In the genomic region with DNA sequence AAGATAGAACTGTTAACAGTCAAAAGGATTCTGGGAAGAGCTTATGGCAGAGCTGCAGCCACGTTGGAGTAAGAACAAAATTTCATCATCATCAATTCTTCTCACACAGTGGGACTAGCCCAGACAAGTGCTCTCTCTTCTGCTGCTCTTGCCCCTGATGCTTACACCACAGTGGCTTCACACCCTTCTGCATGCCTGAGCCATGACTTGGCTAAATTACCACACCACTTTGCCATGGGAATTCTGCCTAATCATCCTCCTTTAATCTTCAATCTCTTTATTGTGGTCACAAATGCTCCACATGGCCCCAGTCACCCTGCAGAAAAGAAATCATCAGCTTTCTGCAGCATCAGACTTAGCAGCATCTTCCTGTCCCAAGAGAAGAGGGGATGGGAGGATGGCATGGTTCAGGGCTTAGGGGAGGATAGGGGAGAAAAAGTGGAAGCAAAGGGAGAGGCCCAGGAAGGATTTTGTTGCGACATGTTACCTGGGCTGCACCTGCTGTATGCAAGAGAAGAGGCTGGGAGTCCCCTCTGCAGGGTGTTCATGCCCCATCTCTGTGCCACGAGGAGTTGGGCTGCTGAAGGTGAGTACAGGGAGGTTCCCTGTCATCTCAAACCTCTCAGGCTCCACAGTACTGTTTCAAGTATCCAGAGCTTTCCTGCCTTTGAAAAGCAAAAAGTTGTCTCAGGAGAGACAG, we compare ENCODE assay signal across 12 cellular contexts. TPM values are rescaled to one million over a fixed set of nuclear protein-coding genes. Genes with fewer than 3 reads are reported as not detected.
DNase-seq lines count a peak whose midpoint lies in the region; TF ChIP-seq lines count a peak whose summit lies in the region.
"Had no signal": no experiment of that assay in that cellular context is flagged by ENCODE, and none has a peak within 500 bp of the region (broad histone marks: within the 10 kb centered on the region; RNA-seq: fewer than 3 reads in every experiment).

No MANE protein-coding gene starts in this region.

- H3K36me3 ChIP-seq in testis (ENCODE audit: low read depth, missing control alignments) = no peaks in the 10 kb centered on the region
- H3K36me3 ChIP-seq: uterus had no signal

- H3K27me3 ChIP-seq in testis = no peaks in the 10 kb centered on the region
- H3K27me3 ChIP-seq: uterus had no signal

- H3K4me3 ChIP-seq in epithelial cell of proximal tubule (ENCODE audit: low read depth, low read length) (no peak overlapping the region), testis (no peak overlapping the region)
- H3K4me3 ChIP-seq: uterus had no signal

- no peak for TF ChIP-seq POLR2A in testis (IDR thresholded peaks at IDR 0.05)

- H3K4me1 ChIP-seq in testis = peaks cover 3% of the 10 kb centered on the region
- H3K4me1 ChIP-seq: uterus had no signal

- 58 to 72% methylated on average over 3 of the region's 3 CpGs for WGBS in testis, 2 donors

- DNase-seq in GDM1 (lab: John Stamatoyannopoulos, UW) (peak; percentile 37), NCI-H460 (ENCODE audit: extremely low read depth, low read depth) (peak; percentile 94), epithelial cell of proximal tubule (ENCODE audit: low read depth) (peak; percentile 97), renal cortical epithelial cell (ENCODE audit: low read depth) (peak; percentile 98), cortex of kidney (lab: John Stamatoyannopoulos, UW) (no peak), testis (no peak), NCI-H748 (lab: John Stamatoyannopoulos, UW; ENCODE audit: unreplicated experiment) (no peak)
- DNase-seq in activated CD4-positive, alpha-beta T cell treated with anti-CD3 and anti-CD28 coated beads for 48 hours = no peak
- DNase-seq: uterus had no signal

- intact Hi-C loops in testis (cut with DNase I; ENCODE audit: low total_unique reads) = no loop called here

- H3K27ac ChIP-seq in testis = no peak overlapping the region
- H3K27ac ChIP-seq: uterus had no signal

- H3K9me3 ChIP-seq in testis = no peaks in the 10 kb centered on the region
- H3K9me3 ChIP-seq: uterus had no signal

- TF ChIP-seq CTCF in epithelial cell of proximal tubule (conservative IDR thresholded peaks at IDR 0.05; ENCODE audit: low read depth, low read length) = no peak
- no peak for TF ChIP-seq CTCF in testis (IDR thresholded peaks at IDR 0.05)

RNA-seq across cellular contexts. Expression of gene RPTN, which starts 9.0 kb away (rescaled TPM):
- total RNA-seq in NCI-H460 (2014; rRNA removed; shearing (Covaris generic)) = not detected in 2 replicates
- not detected in 2 replicates for polyA plus RNA-seq in NCI-H460 (2014; cell fraction: nucleus; rRNA removed)
- total RNA-seq in epithelial cell of proximal tubule (not detected in 2 replicates), renal cortical epithelial cell (0.10 TPM in 1 of 2 replicates, not detected in the other), testis (under 1 TPM in 1 of 2 donors, not detected in 1; 0.06 TPM)
- not detected for polyA plus RNA-seq in testis (ENCODE audit: insufficient read depth, low read depth, low replicate concordance)
- total RNA-seq: activated T-helper 2 cell treated with anti-CD3 and anti-CD28 coated beads, Interferon-gamma antibody, Interleukin-2, Interleukin-4, amounts not matched to agents 10 μg/mL and 5 μg/mL and 100 μg/mL, durations not matched to agents 14 hours and 24 hours and 36 hours; mucosa of gallbladder; T-helper 2 cell treated with Interferon-gamma antibody and Interleukin-4, amounts not matched to agents 100 ng/mL and 5 ng/mL, for 36 hours; uterus had no signal

RNA-seq across cellular contexts. Expression of gene TCHH, which starts 52.7 kb away (rescaled TPM):
- 0.02 and 0.03 TPM in 2 replicates for total RNA-seq in NCI-H460 (2014; rRNA removed; shearing (Covaris generic))
- polyA plus RNA-seq in NCI-H460 (2014; cell fraction: nucleus; rRNA removed) = 0.02 and 0.10 TPM in 2 replicates
- total RNA-seq in epithelial cell of proximal tubule (under 0.01 TPM in 1 of 2 replicates, not detected in the other), renal cortical epithelial cell (0.10 TPM in 1 of 2 replicates, not detected in the other), testis (1 to 10 TPM; 2.2 to 2.9 TPM)
- polyA plus RNA-seq in testis (ENCODE audit: insufficient read depth, low read depth, low replicate concordance) = 0.53 TPM
- total RNA-seq: uterus had no signal

RNA-seq across cellular contexts. Expression of gene HRNR, which starts 56.0 kb away (rescaled TPM):
- not detected in 2 replicates for total RNA-seq in NCI-H460 (2014; rRNA removed; shearing (Covaris generic))
- polyA plus RNA-seq in NCI-H460 (2014; cell fraction: nucleus; rRNA removed) = not detected in 2 replicates
- total RNA-seq in epithelial cell of proximal tubule (not detected in 2 replicates), renal cortical epithelial cell (under 0.01 TPM in 2 replicates), testis (under 1 TPM in 1 of 2 donors, not detected in 1; 0.06 TPM)
- not detected for polyA plus RNA-seq in testis (ENCODE audit: insufficient read depth, low read depth, low replicate concordance)
- total RNA-seq: activated T-helper 2 cell treated with anti-CD3 and anti-CD28 coated beads, Interferon-gamma antibody, Interleukin-2, Interleukin-4, amounts not matched to agents 10 μg/mL and 5 μg/mL and 100 μg/mL, durations not matched to agents 14 hours and 24 hours and 36 hours; mucosa of gallbladder; T-helper 2 cell treated with Interferon-gamma antibody and Interleukin-4, amounts not matched to agents 100 ng/mL and 5 ng/mL, for 36 hours had no signal

Comparison
In these comparisons a context has a peak if more than half of its experiments do, and no peak if none do; other contexts are left out.
1. DNase-seq: peak in GDM1 (single experiment), NCI-H460 (single experiment), epithelial cell of proximal tubule (single experiment) and renal cortical epithelial cell (single experiment); none in cortex of kidney (single experiment), testis (single experiment), NCI-H748 (single experiment) and activated CD4-positive, alpha-beta T cell treated with anti-CD3 and anti-CD28 coated beads for 48 hours (single experiment).